11 cellular contexts compared by ENCODE assay signal in the genomic region with DNA sequence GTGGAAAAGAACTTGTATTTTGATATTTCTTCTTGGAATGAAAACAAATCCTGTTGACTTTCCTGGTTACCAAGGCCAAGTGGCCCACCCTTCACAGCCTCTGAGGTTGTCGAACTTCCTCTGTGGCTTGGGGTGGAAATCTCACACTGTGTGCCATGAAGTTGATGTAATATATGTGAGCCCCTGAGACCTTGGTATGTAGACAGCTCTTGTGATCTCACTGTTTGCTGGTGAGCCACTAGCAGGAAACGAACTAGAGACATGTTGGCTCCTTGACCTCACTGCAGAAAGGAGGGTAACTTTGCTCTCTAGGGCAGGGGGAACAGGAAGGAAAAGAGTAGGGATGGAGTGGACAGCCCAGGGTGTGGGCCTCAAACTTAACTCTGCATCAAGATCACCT.
DNase-seq lines count a peak whose midpoint lies in the region; ATAC-seq and TF ChIP-seq lines count a peak whose summit lies in the region.
"Had no signal": no experiment of that assay in that cellular context is flagged by ENCODE, and none has a peak within 500 bp of the region (broad histone marks: within the 10 kb centered on the region; RNA-seq: fewer than 3 reads in every experiment).

No MANE protein-coding gene starts in this region.

- no peak overlapping the region for H3K4me3 ChIP-seq in naive thymus-derived CD4-positive, alpha-beta T cell (ENCODE audit: low read length)
- no peak overlapping the region for H3K4me3 ChIP-seq in upper lobe of right lung
- no peak overlapping the region for H3K4me3 ChIP-seq in SJCRH30
- H3K4me3 ChIP-seq: tibial artery had no signal

- H3K27me3 ChIP-seq in naive thymus-derived CD4-positive, alpha-beta T cell (ENCODE audit: control insufficient read depth in 2 of 2, insufficient read depth in 2 of 2, low read length in 2 of 2), result no peaks in the 10 kb centered on the region
- H3K27me3 ChIP-seq in upper lobe of right lung, result no peaks in the 10 kb centered on the region
- no peaks in the 10 kb centered on the region for H3K27me3 ChIP-seq in SJCRH30
- H3K27me3 ChIP-seq: tibial artery had no signal

- CTCF ChIA-PET in naive thymus-derived CD4-positive, alpha-beta T cell (lab: Charles Lee), result no interaction called here

- intact Hi-C loops in naive thymus-derived CD4-positive, alpha-beta T cell (cut with micrococcal nuclease), result loop anchor here in 1 of 2 donors (5.0 kb wide), 1 partner anchor 33 kb away; no protein-coding TSS in a partner anchor
- intact Hi-C loops in upper lobe of right lung (cut with DNase I), result no loop called here
- intact Hi-C loops in posterior cingulate gyrus (cut with DNase I), result no loop called here

- POLR2A ChIA-PET in activated naive CD8-positive, alpha-beta T cell treated with anti-CD3 and anti-CD28 coated beads, Interleukin-2, amount 10 ng/mL, durations not matched to agents 7 days and 5 days (lab: Charles Lee), result no interaction called here
- POLR2A ChIA-PET in naive thymus-derived CD4-positive, alpha-beta T cell (lab: Charles Lee), result no interaction called here

- peaks cover 0 to 13% (median 0%) of the 10 kb centered on the region in 3 experiments for H3K36me3 ChIP-seq in naive thymus-derived CD4-positive, alpha-beta T cell (ENCODE audit: control insufficient read depth in 2 of 3, insufficient read depth in 3 of 3, low read length in 3 of 3)
- H3K36me3 ChIP-seq in upper lobe of right lung (peaks cover 10% of the 10 kb centered on the region), SJCRH30 (0 out of 2 replicates have a peak, but pooled peaks cover 4% of the 10 kb centered on the region)

- H3K4me1 ChIP-seq in naive thymus-derived CD4-positive, alpha-beta T cell (ENCODE audit: control insufficient read depth in 2 of 2, insufficient read depth in 2 of 2, low read length in 2 of 2), result peaks cover 0 to 32% of the 10 kb centered on the region in 2 donors
- H3K4me1 ChIP-seq in upper lobe of right lung (peaks cover 56% of the 10 kb centered on the region), SJCRH30 (no peaks in the 10 kb centered on the region; the same call in 1 of the 2 replicates)

- H3K27ac Mint-ChIP-seq in activated naive CD8-positive, alpha-beta T cell treated with anti-CD3 and anti-CD28 coated beads, Interleukin-2, amount 10 ng/mL, durations not matched to agents 7 days and 5 days, result peak overlapping the region; percentile 78
- H3K27ac Mint-ChIP-seq in activated naive CD8-positive, alpha-beta T cell treated with anti-CD3 and anti-CD28 coated beads for 36 hours, result no peak overlapping the region
- peak overlapping the region; percentile 96 to 97 for H3K27ac Mint-ChIP-seq in effector memory CD8-positive, alpha-beta T cell
- H3K27ac Mint-ChIP-seq in naive thymus-derived CD4-positive, alpha-beta T cell, result peak overlapping the region in 1 of 9 donors; percentile 24

- H3K9me3 ChIP-seq in naive thymus-derived CD4-positive, alpha-beta T cell (ENCODE audit: control insufficient read depth in 2 of 3, low read length in 3 of 3), result no peaks in the 10 kb centered on the region
- no peaks in the 10 kb centered on the region for H3K9me3 ChIP-seq in upper lobe of right lung
- H3K9me3 ChIP-seq in SJCRH30 (replicated peaks), result no peaks in the 10 kb centered on the region
- H3K9me3 ChIP-seq: tibial artery had no signal

- peak; percentile 35 for DNase-seq in activated naive CD8-positive, alpha-beta T cell treated with anti-CD3 and anti-CD28 coated beads, Interleukin-2, amount 10 ng/mL, durations not matched to agents 7 days and 5 days
- no peak for DNase-seq in activated naive CD8-positive, alpha-beta T cell treated with anti-CD3 and anti-CD28 coated beads for 36 hours
- DNase-seq in effector memory CD8-positive, alpha-beta T cell, result peak; percentile 31 to 51 (median 40)
- DNase-seq in naive thymus-derived CD4-positive, alpha-beta T cell, result no peak
- DNase-seq in upper lobe of right lung, result no peak
- no peak for DNase-seq in SJCRH30
- no peak for DNase-seq in posterior cingulate gyrus
- DNase-seq in cerebellar cortex (ENCODE audit: low spot score), result no peak
- DNase-seq: amniotic stem cell, NCI-H524 treated with DMSO at 0.1 percent for 48 hours had no signal

- H3K9me3 Mint-ChIP-seq in activated naive CD8-positive, alpha-beta T cell treated with anti-CD3 and anti-CD28 coated beads, Interleukin-2, amount 10 ng/mL, durations not matched to agents 7 days and 5 days, result no peaks in the 10 kb centered on the region
- no peaks in the 10 kb centered on the region for H3K9me3 Mint-ChIP-seq in activated naive CD8-positive, alpha-beta T cell treated with anti-CD3 and anti-CD28 coated beads for 36 hours
- no peaks in the 10 kb centered on the region for H3K9me3 Mint-ChIP-seq in effector memory CD8-positive, alpha-beta T cell
- peaks cover 0 to 1% (median 0%) of the 10 kb centered on the region in 11 donors for H3K9me3 Mint-ChIP-seq in naive thymus-derived CD4-positive, alpha-beta T cell

- peaks cover 39% of the 10 kb centered on the region for H3K4me1 Mint-ChIP-seq in activated naive CD8-positive, alpha-beta T cell treated with anti-CD3 and anti-CD28 coated beads, Interleukin-2, amount 10 ng/mL, durations not matched to agents 7 days and 5 days
- peaks cover 34% of the 10 kb centered on the region for H3K4me1 Mint-ChIP-seq in activated naive CD8-positive, alpha-beta T cell treated with anti-CD3 and anti-CD28 coated beads for 36 hours
- peaks cover 66 to 68% of the 10 kb centered on the region in 2 donors for H3K4me1 Mint-ChIP-seq in effector memory CD8-positive, alpha-beta T cell (ENCODE audit: low read depth in 2 of 2)
- peaks cover 6 to 64% (median 16%) of the 10 kb centered on the region in 7 donors for H3K4me1 Mint-ChIP-seq in naive thymus-derived CD4-positive, alpha-beta T cell

- no peak overlapping the region for H3K27ac ChIP-seq in naive thymus-derived CD4-positive, alpha-beta T cell (ENCODE audit: low read depth, low read length)
- H3K27ac ChIP-seq in upper lobe of right lung (peak overlapping the region; percentile 24), SJCRH30 (no peak overlapping the region)
- H3K27ac ChIP-seq: tibial artery had no signal

- peaks cover 40% of the 10 kb centered on the region for H3K36me3 Mint-ChIP-seq in activated naive CD8-positive, alpha-beta T cell treated with anti-CD3 and anti-CD28 coated beads, Interleukin-2, amount 10 ng/mL, durations not matched to agents 7 days and 5 days
- H3K36me3 Mint-ChIP-seq in activated naive CD8-positive, alpha-beta T cell treated with anti-CD3 and anti-CD28 coated beads for 36 hours, result peaks cover 45% of the 10 kb centered on the region
- H3K36me3 Mint-ChIP-seq in effector memory CD8-positive, alpha-beta T cell (ENCODE audit: insufficient read depth), result peaks cover 21% of the 10 kb centered on the region
- peaks cover 23 to 77% (median 47%) of the 10 kb centered on the region in 5 donors for H3K36me3 Mint-ChIP-seq in naive thymus-derived CD4-positive, alpha-beta T cell

- peak overlapping the region; percentile 45 for H3K4me3 Mint-ChIP-seq in activated naive CD8-positive, alpha-beta T cell treated with anti-CD3 and anti-CD28 coated beads, Interleukin-2, amount 10 ng/mL, durations not matched to agents 7 days and 5 days
- no peak overlapping the region for H3K4me3 Mint-ChIP-seq in activated naive CD8-positive, alpha-beta T cell treated with anti-CD3 and anti-CD28 coated beads for 36 hours
- H3K4me3 Mint-ChIP-seq in effector memory CD8-positive, alpha-beta T cell, result peak overlapping the region; percentile 52 to 65
- H3K4me3 Mint-ChIP-seq in naive thymus-derived CD4-positive, alpha-beta T cell, result peak overlapping the region in 1 of 10 donors; percentile 30

- TF ChIP-seq CTCF in upper lobe of right lung (IDR thresholded peaks at IDR 0.05), result no peak

- ATAC-seq in activated naive CD8-positive, alpha-beta T cell treated with anti-CD3 and anti-CD28 coated beads, Interleukin-2, amount 10 ng/mL, durations not matched to agents 7 days and 5 days (ENCODE audit: low read depth), result peak; percentile 92
- ATAC-seq in effector memory CD8-positive, alpha-beta T cell (replicated peaks), result peak; percentile 97
- ATAC-seq in naive thymus-derived CD4-positive, alpha-beta T cell, result peak; percentile 69
- ATAC-seq in upper lobe of right lung, result peak; percentile 84

- no peaks in the 10 kb centered on the region for H3K27me3 Mint-ChIP-seq in activated naive CD8-positive, alpha-beta T cell treated with anti-CD3 and anti-CD28 coated beads, Interleukin-2, amount 10 ng/mL, durations not matched to agents 7 days and 5 days
- H3K27me3 Mint-ChIP-seq in activated naive CD8-positive, alpha-beta T cell treated with anti-CD3 and anti-CD28 coated beads for 36 hours, result no peaks in the 10 kb centered on the region
- no peaks in the 10 kb centered on the region for H3K27me3 Mint-ChIP-seq in effector memory CD8-positive, alpha-beta T cell
- no peaks in the 10 kb centered on the region for H3K27me3 Mint-ChIP-seq in naive thymus-derived CD4-positive, alpha-beta T cell

Comparison
In these comparisons a context has a peak if more than half of its experiments do, and no peak if none do; other contexts are left out.
1. DNase-seq: peak in activated naive CD8-positive, alpha-beta T cell treated with anti-CD3 and anti-CD28 coated beads, Interleukin-2, amount 10 ng/mL, durations not matched to agents 7 days and 5 days (single experiment) and effector memory CD8-positive, alpha-beta T cell (3 of 3); none in activated naive CD8-positive, alpha-beta T cell treated with anti-CD3 and anti-CD28 coated beads for 36 hours (single experiment), naive thymus-derived CD4-positive, alpha-beta T cell (0 of 9), upper lobe of right lung (single experiment), SJCRH30 (0 of 2), posterior cingulate gyrus (0 of 10) and cerebellar cortex (single experiment).
2. Peak in every context shown above with its lines, with median percentiles within 50 percentile points of each other: ATAC-seq.